In the genomic region with DNA sequence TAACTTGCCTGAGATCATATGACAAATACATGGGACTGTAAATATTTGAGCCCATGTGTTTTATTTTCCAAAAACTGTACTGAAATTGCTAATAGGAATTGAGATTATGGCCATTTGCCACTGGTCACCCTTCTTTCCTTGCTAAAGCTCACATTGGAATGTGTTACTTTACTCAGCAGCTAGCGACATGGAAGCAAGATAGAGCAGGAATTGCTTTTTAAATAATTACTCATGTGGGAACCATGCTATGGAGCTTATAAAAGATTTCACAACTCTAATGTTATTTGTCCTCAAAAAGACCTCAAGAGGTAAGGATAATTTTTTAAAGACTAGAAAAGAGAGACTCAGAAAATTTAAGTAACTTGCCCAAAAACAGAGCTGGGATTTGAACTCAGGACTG, we compare ENCODE assay signal across 1 cellular context.
TF ChIP-seq lines count a peak whose summit lies in the region.

No MANE protein-coding gene starts in this region.

TF ChIP-seq in HepG2, 621 proteins besides CTCF, POLR2A, EP300 and RAD21:
- no peak for TF ChIP-seq YY1 (IDR thresholded peaks at IDR 0.05; ENCODE audit: insufficient read depth, insufficient replicate concordance, low read depth, low read length)
- TF ChIP-seq ZNF143 (CRISPR knock-in tag; IDR thresholded peaks at IDR 0.05), result no peak
- TF ChIP-seq JDP2 (CRISPR knock-in tag; IDR thresholded peaks at IDR 0.05; ENCODE audit: borderline replicate concordance), result no peak
- no peak for TF ChIP-seq IRF1 (CRISPR knock-in tag; IDR thresholded peaks at IDR 0.05; ENCODE audit: low read depth)
- TF ChIP-seq TOE1 (CRISPR knock-in tag; IDR thresholded peaks at IDR 0.05), result no peak
- TF ChIP-seq ZNF777 (CRISPR knock-in tag; IDR thresholded peaks at IDR 0.05), result no peak
- TF ChIP-seq TAF1 (CRISPR knock-in tag; IDR thresholded peaks at IDR 0.05), result no peak
- TF ChIP-seq, protein P1, sequence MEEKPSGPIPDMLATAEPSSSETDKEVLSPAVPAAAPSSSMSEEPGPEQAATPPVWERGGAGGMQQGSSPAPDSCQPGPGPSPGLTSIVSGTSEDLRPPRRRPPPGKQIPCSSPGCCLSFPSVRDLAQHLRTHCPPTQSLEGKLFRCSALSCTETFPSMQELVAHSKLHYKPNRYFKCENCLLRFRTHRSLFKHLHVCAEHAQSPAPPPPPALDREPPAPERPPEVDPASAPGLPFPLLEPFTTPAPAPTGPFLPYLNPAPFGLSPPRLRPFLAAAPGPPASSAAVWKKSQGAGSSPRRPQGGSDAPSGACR (CRISPR knock-in tag; IDR thresholded peaks at IDR 0.05), result no peak
- no peak for TF ChIP-seq NR3C1 (CRISPR knock-in tag; IDR thresholded peaks at IDR 0.05)
- no peak for TF ChIP-seq TCF12 (IDR thresholded peaks at IDR 0.05)
- TF ChIP-seq TCF12 (CRISPR knock-in tag; IDR thresholded peaks at IDR 0.05), result no peak
- no peak for TF ChIP-seq RBM39 (IDR thresholded peaks at IDR 0.05; ENCODE audit: low read depth, low read length, poor library complexity, severe bottlenecking)
- TF ChIP-seq AHDC1 (CRISPR knock-in tag; IDR thresholded peaks at IDR 0.05; ENCODE audit: borderline replicate concordance), result no peak
- TF ChIP-seq, protein P2, sequence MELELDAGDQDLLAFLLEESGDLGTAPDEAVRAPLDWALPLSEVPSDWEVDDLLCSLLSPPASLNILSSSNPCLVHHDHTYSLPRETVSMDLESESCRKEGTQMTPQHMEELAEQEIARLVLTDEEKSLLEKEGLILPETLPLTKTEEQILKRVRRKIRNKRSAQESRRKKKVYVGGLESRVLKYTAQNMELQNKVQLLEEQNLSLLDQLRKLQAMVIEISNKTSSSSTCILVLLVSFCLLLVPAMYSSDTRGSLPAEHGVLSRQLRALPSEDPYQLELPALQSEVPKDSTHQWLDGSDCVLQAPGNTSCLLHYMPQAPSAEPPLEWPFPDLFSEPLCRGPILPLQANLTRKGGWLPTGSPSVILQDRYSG (CRISPR knock-in tag; IDR thresholded peaks at IDR 0.05), result no peak
- no peak for TF ChIP-seq GABPA (IDR thresholded peaks at IDR 0.05; ENCODE audit: low read depth, low read length)
- TF ChIP-seq GABPA (CRISPR knock-in tag; IDR thresholded peaks at IDR 0.05; ENCODE audit: low read depth), result no peak
- no peak for TF ChIP-seq ZNF878 (CRISPR knock-in tag; IDR thresholded peaks at IDR 0.05)
- no peak for TF ChIP-seq NR1H2 (CRISPR knock-in tag; IDR thresholded peaks at IDR 0.05; ENCODE audit: borderline replicate concordance, low read depth)
TF ChIP-seq in HepG2: peak in this region for 0.
